ENCODE assay signal across 17 cellular contexts in the genomic region with DNA sequence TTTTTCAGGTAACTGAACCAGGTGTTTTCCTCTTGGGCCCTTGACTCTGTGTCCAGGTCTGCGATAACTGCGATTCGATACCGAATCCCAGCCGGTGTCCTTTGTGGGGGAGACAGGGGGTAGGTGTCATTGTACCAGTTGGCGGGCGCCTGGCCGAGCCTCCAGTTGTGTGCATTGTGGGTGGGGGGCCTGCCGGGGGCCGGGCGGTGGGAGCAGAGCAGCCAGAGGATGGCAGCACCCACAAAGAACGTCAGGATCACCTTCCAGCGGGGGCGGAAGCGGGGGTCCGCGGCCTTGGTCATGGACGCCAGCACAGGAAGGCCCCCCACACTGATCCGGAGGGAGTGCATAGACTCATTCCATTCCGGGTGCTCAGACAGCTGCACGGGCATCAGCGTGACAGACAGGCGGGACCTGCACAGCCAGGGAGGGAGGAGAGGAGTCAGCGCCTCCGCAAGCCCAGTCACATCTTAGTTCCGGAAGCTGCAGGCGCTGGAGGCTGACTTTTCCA. TPM values are rescaled to one million over a fixed set of nuclear protein-coding genes. Genes with fewer than 3 reads are reported as not detected.
DNase-seq lines count a peak whose midpoint lies in the region; ATAC-seq and TF ChIP-seq lines count a peak whose summit lies in the region.
"Had no signal": no experiment of that assay in that cellular context is flagged by ENCODE, and none has a peak within 500 bp of the region (broad histone marks: within the 10 kb centered on the region; RNA-seq: fewer than 3 reads in every experiment).

No MANE protein-coding gene starts in this region.

- H3K27ac ChIP-seq in foreskin keratinocyte: no peak overlapping the region
- no peak overlapping the region for H3K27ac ChIP-seq in osteoblast (ENCODE audit: low read depth, low read length)
- H3K27ac ChIP-seq in GM23248: no peak overlapping the region
- H3K27ac ChIP-seq: HL-60 had no signal

- peaks cover 65% of the 10 kb centered on the region for H3K36me3 Mint-ChIP-seq in activated T-helper 2 cell treated with anti-CD3 and anti-CD28 coated beads, Interferon-gamma antibody, Interleukin-2, Interleukin-4, amounts not matched to agents 10 μg/mL and 5 μg/mL and 100 μg/mL, durations not matched to agents 14 hours and 24 hours and 36 hours (ENCODE audit: low read depth)

- no peaks in the 10 kb centered on the region for H3K9me3 Mint-ChIP-seq in activated T-helper 2 cell treated with anti-CD3 and anti-CD28 coated beads, Interferon-gamma antibody, Interleukin-2, Interleukin-4, amounts not matched to agents 10 μg/mL and 5 μg/mL and 100 μg/mL, durations not matched to agents 14 hours and 24 hours and 36 hours
- H3K9me3 Mint-ChIP-seq: dendritic cell treated with granulocyte-macrophage colony-stimulating factor and Interleukin-4, amounts not matched to agents 40 ng/mL and 50 ng/mL, for 4 days had no signal

- H3K4me3 Mint-ChIP-seq in activated T-helper 2 cell treated with anti-CD3 and anti-CD28 coated beads, Interferon-gamma antibody, Interleukin-2, Interleukin-4, amounts not matched to agents 10 μg/mL and 5 μg/mL and 100 μg/mL, durations not matched to agents 14 hours and 24 hours and 36 hours (ENCODE audit: low read depth): no peak overlapping the region
- H3K4me3 Mint-ChIP-seq: dendritic cell treated with granulocyte-macrophage colony-stimulating factor and Interleukin-4, amounts not matched to agents 40 ng/mL and 50 ng/mL, for 4 days had no signal

- H3K9ac ChIP-seq in GM23248: no peak overlapping the region

- WGBS in GM23248 (ENCODE audit: low coverage in 1 of 2, low lambda C conversion rate in 2 of 2, missing lambda C conversion rate in 2 of 2), 2 experiments: 93 to 96% methylated on average over 18 to 27 of the region's 27 CpGs

- in situ Hi-C loops in GM23248 (cut with MboI): no loop called here

- no peak overlapping the region for H3K27ac Mint-ChIP-seq in activated T-helper 2 cell treated with anti-CD3 and anti-CD28 coated beads, Interferon-gamma antibody, Interleukin-2, Interleukin-4, amounts not matched to agents 10 μg/mL and 5 μg/mL and 100 μg/mL, durations not matched to agents 14 hours and 24 hours and 36 hours
- H3K27ac Mint-ChIP-seq: dendritic cell treated with granulocyte-macrophage colony-stimulating factor and Interleukin-4, amounts not matched to agents 40 ng/mL and 50 ng/mL, for 4 days had no signal

- peak; percentile 76 for ATAC-seq in foreskin keratinocyte
- ATAC-seq in GM21723 (IDR thresholded peaks at IDR 0.05; ENCODE audit: unreplicated experiment): no peak

- H3K36me3 ChIP-seq in osteoblast (ENCODE audit: insufficient read depth, low read length) (peaks cover 43% of the 10 kb centered on the region), GM23248 (ENCODE audit: low read depth) (no peaks in the 10 kb centered on the region)

- no peaks in the 10 kb centered on the region for H3K4me1 Mint-ChIP-seq in activated T-helper 2 cell treated with anti-CD3 and anti-CD28 coated beads, Interferon-gamma antibody, Interleukin-2, Interleukin-4, amounts not matched to agents 10 μg/mL and 5 μg/mL and 100 μg/mL, durations not matched to agents 14 hours and 24 hours and 36 hours (ENCODE audit: low read depth)

- H3K27me3 Mint-ChIP-seq in activated T-helper 2 cell treated with anti-CD3 and anti-CD28 coated beads, Interferon-gamma antibody, Interleukin-2, Interleukin-4, amounts not matched to agents 10 μg/mL and 5 μg/mL and 100 μg/mL, durations not matched to agents 14 hours and 24 hours and 36 hours (ENCODE audit: low read depth): no peaks in the 10 kb centered on the region
- H3K27me3 Mint-ChIP-seq: dendritic cell treated with granulocyte-macrophage colony-stimulating factor and Interleukin-4, amounts not matched to agents 40 ng/mL and 50 ng/mL, for 4 days had no signal

- no peak overlapping the region for H3K4me3 ChIP-seq in osteoblast (ENCODE audit: insufficient read depth, low read length)
- H3K4me3 ChIP-seq in GM23248: no peak overlapping the region
- H3K4me3 ChIP-seq: heart left ventricle had no signal

- H3K79me2 ChIP-seq in osteoblast (ENCODE audit: insufficient read depth, low read length) (peaks cover 92% of the 10 kb centered on the region), GM23248 (ENCODE audit: insufficient read depth) (peaks cover 81% of the 10 kb centered on the region)

- no peak for TF ChIP-seq CTCF in foreskin keratinocyte (conservative IDR thresholded peaks at IDR 0.05)
- no peak for TF ChIP-seq CTCF in osteoblast (IDR thresholded peaks at IDR 0.05; ENCODE audit: extremely low read depth, low read depth, low read length)

- H3K9me3 ChIP-seq in osteoblast (ENCODE audit: low read depth, low read length): no peaks in the 10 kb centered on the region
- no peaks in the 10 kb centered on the region for H3K9me3 ChIP-seq in GM23248 (ENCODE audit: low read depth)
- H3K9me3 ChIP-seq: heart left ventricle had no signal

- H3K27me3 ChIP-seq in foreskin keratinocyte (no peaks in the 10 kb centered on the region), osteoblast (ENCODE audit: insufficient read depth, low read length) (no peaks in the 10 kb centered on the region), GM23248 (replicated peaks; ENCODE audit: insufficient read depth) (no peaks in the 10 kb centered on the region)
- H3K27me3 ChIP-seq: heart left ventricle had no signal

- H3K4me2 ChIP-seq in osteoblast (ENCODE audit: insufficient read depth, low read length): no peak overlapping the region
- no peak overlapping the region for H3K4me2 ChIP-seq in GM23248 (ENCODE audit: unreplicated experiment)

- H2AFZ ChIP-seq in osteoblast (ENCODE audit: low read length) (no peak overlapping the region), GM23248 (no peak overlapping the region)

- DNase-seq in AG08396 (ENCODE audit: low spot score): peak; percentile 20
- DNase-seq in NCI-H1694 treated with DMSO at 0.1 percent for 48 hours (lab: John Stamatoyannopoulos, UW): peak; percentile 31
- peak in 1 of 2 donors; percentile 67 for DNase-seq in foreskin keratinocyte
- peak; percentile 70 for DNase-seq in osteoblast (ENCODE audit: insufficient read length, low spot score, missing footprints)
- DNase-seq in LoVo (ENCODE audit: low spot score): no peak
- DNase-seq in GM23248: no peak
- DNase-seq in activated T-helper 2 cell treated with anti-CD3 and anti-CD28 coated beads, Interferon-gamma antibody, Interleukin-2, Interleukin-4, amounts not matched to agents 10 μg/mL and 5 μg/mL and 100 μg/mL, durations not matched to agents 14 hours and 24 hours and 36 hours (ENCODE audit: low spot score): no peak
- DNase-seq: activated CD4-positive, CD25-positive, alpha-beta regulatory T cell treated with anti-CD3 and anti-CD28 coated beads, Interleukin-2, amount 50 U/mL, for 72 hours; activated naive CD4-positive, alpha-beta T cell; COR-L47; NCI-H1105; SHP77 treated with DMSO at 0.1 percent for 48 hours had no signal

- no peaks in the 10 kb centered on the region for H3F3A ChIP-seq in GM23248 (ENCODE audit: insufficient read depth)

- H4K20me1 ChIP-seq in osteoblast (ENCODE audit: insufficient read depth, low read length) (peaks cover 56% of the 10 kb centered on the region), GM23248 (ENCODE audit: insufficient read depth) (no peaks in the 10 kb centered on the region)

- H3K9me2 ChIP-seq in GM23248 (ENCODE audit: insufficient read depth): no peaks in the 10 kb centered on the region

- intact Hi-C loops in activated T-helper 2 cell treated with anti-CD3 and anti-CD28 coated beads, Interferon-gamma antibody, Interleukin-2, Interleukin-4, amounts not matched to agents 10 μg/mL and 5 μg/mL and 100 μg/mL, durations not matched to agents 14 hours and 24 hours and 36 hours (cut with micrococcal nuclease): no loop called here

- peaks cover 12% of the 10 kb centered on the region for H3K4me1 ChIP-seq in foreskin keratinocyte
- peaks cover 9% of the 10 kb centered on the region for H3K4me1 ChIP-seq in osteoblast (ENCODE audit: insufficient read depth, low read length)
- H3K4me1 ChIP-seq in GM23248 (ENCODE audit: insufficient read depth): no peaks in the 10 kb centered on the region

RNA-seq across cellular contexts. Expression of gene CANT1, which starts 12.3 kb away (rescaled TPM):
- 67.2 and 68.5 TPM in 2 replicates for total RNA-seq in foreskin keratinocyte
- 48.4 and 49.3 TPM in 2 replicates for polyA plus RNA-seq in foreskin keratinocyte
- total RNA-seq in osteoblast: 49.2 and 51.3 TPM in 2 replicates
- 52.0 and 52.4 TPM in 2 replicates for total RNA-seq in GM23248 (2014; rRNA removed; shearing (Covaris generic))
- 44.8 and 46.2 TPM in 2 replicates for polyA plus RNA-seq in GM23248 (2016; fragmentation: Nextera tagmentation; extraction: Ambion mirVana)
- total RNA-seq in activated T-helper 2 cell treated with anti-CD3 and anti-CD28 coated beads, Interferon-gamma antibody, Interleukin-2, Interleukin-4, amounts not matched to agents 10 μg/mL and 5 μg/mL and 100 μg/mL, durations not matched to agents 14 hours and 24 hours and 36 hours: 55.8 and 71.8 TPM in 2 replicates

RNA-seq across cellular contexts. Expression of gene LGALS3BP, which starts 17.6 kb away (rescaled TPM):
- total RNA-seq in foreskin keratinocyte (339 and 389 TPM in 2 replicates), osteoblast (388 and 457 TPM in 2 replicates)
- polyA plus RNA-seq in foreskin keratinocyte (375 and 407 TPM in 2 replicates), GM23248 (2016; fragmentation: Nextera tagmentation; extraction: Ambion mirVana) (8.6 and 12.6 TPM in 2 replicates)
- total RNA-seq in GM23248 (2014; rRNA removed; shearing (Covaris generic)): 8.3 and 8.8 TPM in 2 replicates
- 57.5 and 59.3 TPM in 2 replicates for total RNA-seq in activated T-helper 2 cell treated with anti-CD3 and anti-CD28 coated beads, Interferon-gamma antibody, Interleukin-2, Interleukin-4, amounts not matched to agents 10 μg/mL and 5 μg/mL and 100 μg/mL, durations not matched to agents 14 hours and 24 hours and 36 hours

RNA-seq across cellular contexts. Expression of gene C1QTNF1, which starts 26.7 kb away (rescaled TPM):
- total RNA-seq in foreskin keratinocyte (29.5 and 38.9 TPM in 2 replicates), osteoblast (13.8 and 14.4 TPM in 2 replicates)
- polyA plus RNA-seq in foreskin keratinocyte (26.0 and 34.5 TPM in 2 replicates), GM23248 (2016; fragmentation: Nextera tagmentation; extraction: Ambion mirVana) (5.7 and 6.1 TPM in 2 replicates)
- 12.2 and 14.4 TPM in 2 replicates for total RNA-seq in GM23248 (2014; rRNA removed; shearing (Covaris generic))
- total RNA-seq in activated T-helper 2 cell treated with anti-CD3 and anti-CD28 coated beads, Interferon-gamma antibody, Interleukin-2, Interleukin-4, amounts not matched to agents 10 μg/mL and 5 μg/mL and 100 μg/mL, durations not matched to agents 14 hours and 24 hours and 36 hours: not detected in 2 replicates
- total RNA-seq: T-helper 2 cell treated with Interferon-gamma antibody and Interleukin-4, amounts not matched to agents 100 ng/mL and 5 ng/mL, for 36 hours had no signal

Comparison
In these comparisons a context has a peak if more than half of its experiments do, and no peak if none do; other contexts are left out.
1. DNase-seq: peak in AG08396 (single experiment), NCI-H1694 treated with DMSO at 0.1 percent for 48 hours (single experiment) and osteoblast (single experiment); none in LoVo (single experiment), GM23248 (single experiment) and activated T-helper 2 cell treated with anti-CD3 and anti-CD28 coated beads, Interferon-gamma antibody, Interleukin-2, Interleukin-4, amounts not matched to agents 10 μg/mL and 5 μg/mL and 100 μg/mL, durations not matched to agents 14 hours and 24 hours and 36 hours (single experiment).
2. RNA of gene C1QTNF1, which starts 26.7 kb away (total RNA-seq): 29.5 to 38.9 TPM in foreskin keratinocyte, 13.8 to 14.4 TPM in osteoblast and 12.2 to 14.4 TPM in GM23248; not detected in activated T-helper 2 cell treated with anti-CD3 and anti-CD28 coated beads, Interferon-gamma antibody, Interleukin-2, Interleukin-4, amounts not matched to agents 10 μg/mL and 5 μg/mL and 100 μg/mL, durations not matched to agents 14 hours and 24 hours and 36 hours; every median in the first group is over 10 times any median in the second.